Comparison of ENCODE assay signal across 11 cellular contexts in genomic region chr1:88773540-88774150, GRCh38.
DNase-seq lines count a peak whose midpoint lies in the region; ATAC-seq, FAIRE-seq and TF ChIP-seq lines count a peak whose summit lies in the region.
"Had no signal": no experiment of that assay in that cellular context is flagged by ENCODE, and none has a peak within 500 bp of the region (broad histone marks: within the 10 kb centered on the region; RNA-seq: fewer than 3 reads in every experiment).

No MANE protein-coding gene starts in this region.

- peak overlapping the region; percentile 63; the same call in 1 of the 2 replicates for H3K18ac ChIP-seq in H1 (ENCODE audit: extremely low read depth, low read length)

- H3K4me3 ChIP-seq in Peyer's patch (peak overlapping the region in 1 of 4 donors; percentile 4), H1 (ENCODE audit: extremely low read depth in 1 of 4, insufficient read depth in 2 of 4, low read depth in 3 of 4, low read length in 4 of 4) (peak overlapping the region in 1 of 4 experiments; percentile 7; a peak in 1 of 8 replicates), pancreas (no peak overlapping the region), OCI-LY7 (ENCODE audit: low read depth, low read length, poor library complexity, severe bottlenecking) (no peak overlapping the region), tibial nerve (no peak overlapping the region)
- H3K4me3 ChIP-seq: thoracic aorta had no signal

- H2BK5ac ChIP-seq in H1 (ENCODE audit: low read depth, low read length): peak overlapping the region; percentile 72; the same call in 1 of the 2 replicates

- no peaks in the 10 kb centered on the region for H3K79me1 ChIP-seq in H1 (ENCODE audit: low read depth, low read length)

- DNase-seq in HCEC 1CT (peak; percentile 57), Peyer's patch (peak in 1 of 3 donors; percentile 58), H1 (ENCODE audit: low read depth in 1 of 2, low spot score in 2 of 2) (no peak), pancreas (no peak), C1 segment of cervical spinal cord (lab: John Stamatoyannopoulos, UW) (no peak), OCI-LY7 (ENCODE audit: low spot score) (no peak), tibial nerve (ENCODE audit: low spot score in 2 of 2) (no peak)
- DNase-seq: NCI-H526 had no signal

- H3K9me3 ChIP-seq in Peyer's patch (no peaks in the 10 kb centered on the region), H1 (ENCODE audit: insufficient read depth in 2 of 2, low read depth in 1 of 2, low read length in 1 of 2) (no peaks in the 10 kb centered on the region), pancreas (no peaks in the 10 kb centered on the region), OCI-LY7 (ENCODE audit: low read length) (no peaks in the 10 kb centered on the region), tibial nerve (no peaks in the 10 kb centered on the region)
- H3K9me3 ChIP-seq: thoracic aorta had no signal

- BruUV-seq in OCI-LY7 (replicated peaks; lab: Mats Ljungman, UMichigan): no TSS peak

- no peak overlapping the region for H2BK15ac ChIP-seq in H1 (ENCODE audit: low read length)

- WGBS in H1 (ENCODE audit: extremely low coverage in 1 of 2, insufficient coverage in 1 of 2, insufficient read length in 1 of 2, insufficient replicate concordance in 2 of 2, low coverage in 1 of 2, low lambda C conversion rate in 2 of 2, missing lambda C conversion rate in 1 of 2), 2 experiments: 69% methylated on average over 3 of the region's 3 CpGs; no CpG with 5 or more reads in 1 of the 2 experiments
- WGBS in pancreas, 2 donors: 96 to 97% methylated on average over 3 of the region's 3 CpGs
- 91 to 95% methylated on average over 3 of the region's 3 CpGs for WGBS in tibial nerve, 2 donors

- no peak for TF ChIP-seq POLR2A in Peyer's patch (IDR thresholded peaks at IDR 0.05)
- no peak for TF ChIP-seq POLR2A in H1 (IDR thresholded peaks at IDR 0.05; ENCODE audit: control extremely low read depth in 1 of 2, low read depth in 2 of 2, low read length in 2 of 2)
- TF ChIP-seq POLR2A in tibial nerve (IDR thresholded peaks at IDR 0.05): no peak

- H2AFZ ChIP-seq in H1 (ENCODE audit: low read length) (no peak overlapping the region), OCI-LY7 (ENCODE audit: low read length) (no peak overlapping the region)

- no peak overlapping the region for H3K4ac ChIP-seq in H1 (replicated peaks; ENCODE audit: insufficient read length, low read depth, low read length)

- H3K4me1 ChIP-seq in Peyer's patch: no peaks in the 10 kb centered on the region
- peaks cover 5 to 33% (median 24%) of the 10 kb centered on the region in 4 experiments for H3K4me1 ChIP-seq in H1 (replicated peaks in 1 of 4; ENCODE audit: control insufficient read depth in 3 of 4, insufficient read depth in 4 of 4, low read length in 3 of 4)
- no peaks in the 10 kb centered on the region for H3K4me1 ChIP-seq in pancreas
- H3K4me1 ChIP-seq in OCI-LY7 (ENCODE audit: insufficient read depth, low read length, poor library complexity, severe bottlenecking): no peaks in the 10 kb centered on the region
- H3K4me1 ChIP-seq in tibial nerve: no peaks in the 10 kb centered on the region

- H3K79me2 ChIP-seq in H1 (ENCODE audit: control insufficient read depth in 1 of 2, insufficient read depth in 2 of 2, low read length in 2 of 2): no peaks in the 10 kb centered on the region; a peak in 1 of 4 replicates
- H3K79me2 ChIP-seq in OCI-LY7 (ENCODE audit: insufficient read depth, low read depth, low read length): no peaks in the 10 kb centered on the region

- ATAC-seq in pancreas: peak in 3 of 4 donors; percentile 24 to 53 (median 51)
- ATAC-seq in GM21528 (IDR thresholded peaks at IDR 0.05; ENCODE audit: low FRiP score, unreplicated experiment): no peak

- H3K23ac ChIP-seq in H1 (ENCODE audit: insufficient read length): no peak overlapping the region

- TF ChIP-seq EP300 in H1 (IDR thresholded peaks at IDR 0.05; ENCODE audit: borderline replicate concordance in 1 of 2, low read depth in 2 of 2, low read length in 2 of 2) (no peak), tibial nerve (IDR thresholded peaks at IDR 0.05) (no peak)

- POLR2A ChIA-PET in H1 (lab: Charles Lee; ENCODE audit: partially characterized antibody) (no interaction called here), OCI-LY7 (lab: Charles Lee) (no interaction called here)

- no peak overlapping the region for H3K14ac ChIP-seq in H1 (ENCODE audit: insufficient read length)

- H4K20me1 ChIP-seq in H1 (replicated peaks in 1 of 2; ENCODE audit: control insufficient read depth in 1 of 2, insufficient read depth in 2 of 2, low read length in 2 of 2): no peaks in the 10 kb centered on the region
- no peaks in the 10 kb centered on the region for H4K20me1 ChIP-seq in OCI-LY7 (ENCODE audit: insufficient read depth, low read length)

- H3K27ac ChIP-seq in Peyer's patch (peak overlapping the region in 3 of 4 donors; percentile 44 to 89 (median 57)), H1 (ENCODE audit: low read depth, low read length) (peak overlapping the region; percentile 74), pancreas (peak overlapping the region in 1 of 4 donors; percentile 24), OCI-LY7 (ENCODE audit: low read depth, low read length, poor library complexity, severe bottlenecking) (no peak overlapping the region), tibial nerve (no peak overlapping the region)
- H3K27ac ChIP-seq: thoracic aorta had no signal

- H3K23me2 ChIP-seq in H1 (ENCODE audit: low read depth, low read length): no peaks in the 10 kb centered on the region

- no peaks in the 10 kb centered on the region for H3K9me2 ChIP-seq in OCI-LY7 (ENCODE audit: insufficient read depth, low read length)

- H2BK12ac ChIP-seq in H1 (ENCODE audit: low read depth, low read length): peak overlapping the region; percentile 75

- H2BK20ac ChIP-seq in H1 (ENCODE audit: low read length): peak overlapping the region; percentile 53

- H2AK5ac ChIP-seq in H1 (ENCODE audit: low read depth, low read length): peak overlapping the region; percentile 87

- no peaks in the 10 kb centered on the region for H3K27me3 ChIP-seq in Peyer's patch
- no peaks in the 10 kb centered on the region for H3K27me3 ChIP-seq in H1 (replicated peaks in 1 of 4; ENCODE audit: control insufficient read depth in 3 of 4, extremely low read depth in 1 of 4, insufficient read depth in 3 of 4, low read length in 3 of 4)
- H3K27me3 ChIP-seq in pancreas: no peaks in the 10 kb centered on the region
- no peaks in the 10 kb centered on the region for H3K27me3 ChIP-seq in tibial nerve

- H4K91ac ChIP-seq in H1 (replicated peaks; ENCODE audit: insufficient read length, low read length): peak overlapping the region; percentile 58

- TF ChIP-seq RAD21 in H1 (IDR thresholded peaks at IDR 0.05 in 1 of 2, conservative IDR thresholded peaks at IDR 0.05 in 1 of 2; ENCODE audit: low read depth in 2 of 2, low read length in 2 of 2): no peak

- peak overlapping the region; percentile 35 for H4K5ac ChIP-seq in H1 (ENCODE audit: insufficient read length, low read depth, low read length)

- intact Hi-C loops in pancreas (cut with DNase I): no loop called here
- intact Hi-C loops in OCI-LY7 (cut with micrococcal nuclease; ENCODE audit: unreplicated experiment): no loop called here

- H3K36me3 ChIP-seq in Peyer's patch (peaks cover 0 to 39% (median 0%) of the 10 kb centered on the region in 3 donors), H1 (ENCODE audit: control insufficient read depth in 2 of 4, insufficient read depth in 4 of 4, low read length in 3 of 4) (peaks cover 2 to 22% (median 8%) of the 10 kb centered on the region in 4 experiments; a peak in 4 of 8 replicates), pancreas (peaks cover 0 to 8% (median 0%) of the 10 kb centered on the region in 3 donors), OCI-LY7 (ENCODE audit: insufficient read depth, low read length) (peaks cover 72% of the 10 kb centered on the region), tibial nerve (peaks cover 0 to 74% (median 0%) of the 10 kb centered on the region in 3 donors)

- CTCF ChIA-PET in H1 (lab: Charles Lee; ENCODE audit: partially characterized antibody): interaction anchor here (0.9 to 1.1 kb wide), 2 partner anchors 28 to 38 kb away, joined by 3 to 6 read pairs; no protein-coding TSS in a partner anchor
- CTCF ChIA-PET in OCI-LY7 (lab: Charles Lee; ENCODE audit: unreplicated experiment): no interaction called here

- peak overlapping the region; percentile 62 for H2BK120ac ChIP-seq in H1 (replicated peaks; ENCODE audit: low read depth, low read length)

- H3K4me2 ChIP-seq in H1 (ENCODE audit: insufficient read depth in 1 of 2, low read depth in 2 of 2, low read length in 2 of 2): 0 out of 4 replicates have a peak overlapping the region, but pooled peaks have one; percentile 21 to 28
- H3K4me2 ChIP-seq in OCI-LY7 (ENCODE audit: low read length): no peak overlapping the region

- no peak overlapping the region for H4K8ac ChIP-seq in H1 (ENCODE audit: extremely low read depth, insufficient read depth, low read length)

- TF ChIP-seq CTCF in Peyer's patch (IDR thresholded peaks at IDR 0.05): no peak
- no peak for TF ChIP-seq CTCF in H1 (IDR thresholded peaks at IDR 0.05; ENCODE audit: control extremely low read depth in 1 of 3, insufficient read depth in 1 of 3, low read depth in 1 of 3, low read length in 3 of 3)
- no peak for TF ChIP-seq CTCF in pancreas (IDR thresholded peaks at IDR 0.05)
- no peak for TF ChIP-seq CTCF in OCI-LY7 (conservative IDR thresholded peaks at IDR 0.05; ENCODE audit: low read length)
- no peak for TF ChIP-seq CTCF in tibial nerve (IDR thresholded peaks at IDR 0.05)

- H3K56ac ChIP-seq in H1 (replicated peaks; ENCODE audit: insufficient read length, low read depth, low read length): no peak overlapping the region

- FAIRE-seq in H1 (lab: Jason Lieb, UNC) (no peak), pancreas (lab: Jason Lieb, UNC) (no peak)
- FAIRE-seq: GM18507 had no signal

- no peak overlapping the region; a peak in 1 of 7 replicates for H3K9ac ChIP-seq in H1 (replicated peaks in 1 of 4; ENCODE audit: extremely low read depth in 1 of 4, low read depth in 3 of 4, low read length in 3 of 4)

TF ChIP-seq in H1, 55 proteins besides CTCF, POLR2A, EP300 and RAD21 (continues in another document):
- TF ChIP-seq POLR2AphosphoS5 (IDR thresholded peaks at IDR 0.05; ENCODE audit: low read depth, low read length) (no peak), GTF2F1 (IDR thresholded peaks at IDR 0.05; ENCODE audit: borderline replicate concordance, low read depth, low read length) (no peak), TEAD4 (IDR thresholded peaks at IDR 0.05; ENCODE audit: low read depth, low read length) (no peak), EGR1 (IDR thresholded peaks at IDR 0.05; ENCODE audit: borderline replicate concordance, low read depth, low read length) (no peak)

Comparison
In these comparisons a context has a peak if more than half of its experiments do, and no peak if none do; other contexts are left out.
1. H3K27ac ChIP-seq: peak in Peyer's patch (3 of 4) and H1 (single experiment); none in OCI-LY7 (single experiment) and tibial nerve (0 of 4).